20 cellular contexts compared by ENCODE assay signal in the genomic region with DNA sequence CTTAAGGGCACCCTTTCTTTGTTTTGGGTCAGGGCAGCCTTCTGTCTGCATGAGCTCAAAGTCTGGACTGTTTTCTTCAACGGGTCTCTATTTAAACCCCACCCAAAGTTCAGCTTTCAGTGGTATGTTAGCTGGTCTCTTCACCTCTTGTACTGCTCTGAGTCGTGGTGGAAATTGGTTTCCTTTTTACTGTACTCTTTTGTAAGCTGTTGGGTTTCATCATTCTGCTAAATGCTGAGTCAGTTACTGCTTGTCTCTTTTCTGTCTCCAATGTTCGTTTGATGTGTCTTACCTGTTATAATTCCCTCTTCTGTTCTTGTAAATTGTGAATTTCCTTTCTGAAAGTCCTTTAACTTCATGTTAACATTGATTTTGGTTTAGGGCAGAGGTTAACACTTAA.
"Had no signal": no experiment of that assay in that cellular context is flagged by ENCODE, and none has a peak within 500 bp of the region (broad histone marks: within the 10 kb centered on the region; RNA-seq: fewer than 3 reads in every experiment).

No MANE protein-coding gene starts in this region.

- ATAC-seq: activated CD4-positive, CD25-positive, alpha-beta regulatory T cell treated with anti-CD3 and anti-CD28 coated beads, Interleukin-2, amount 50 U/mL, for 24 hours; activated naive CD8-positive, alpha-beta T cell treated with anti-CD3 and anti-CD28 coated beads, Interleukin-2, amount 50 U/mL, for 24 hours; activated T-cell treated with anti-CD3 and anti-CD28 coated beads, Interleukin-2, amount 50 U/mL, for 4 hours; esophagus mucosa; heart right ventricle; mucosa of descending colon; stimulated activated effector memory CD8-positive, alpha-beta T cell treated with anti-CD3 and anti-CD28 coated beads, Interleukin-12 subunit alpha, Interleukin-12 subunit beta, amount 100 ng/mL, for 72 hours; upper lobe of right lung had no signal

- H3K9me3 ChIP-seq: testis had no signal

- H3K27me3 ChIP-seq: ascending aorta, breast epithelium, heart right ventricle, testis, upper lobe of right lung had no signal

- H3K36me3 ChIP-seq: ascending aorta, breast epithelium, heart right ventricle, upper lobe of right lung had no signal

- H3K4me3 ChIP-seq: ascending aorta, breast epithelium, heart right ventricle, mucosa of descending colon, testis, upper lobe of right lung had no signal

- H3K27ac ChIP-seq: ascending aorta, breast epithelium, heart right ventricle, testis, upper lobe of right lung had no signal

- H3K4me1 ChIP-seq: ascending aorta, breast epithelium, heart right ventricle, testis, upper lobe of right lung had no signal

- DNase-seq: activated CD4-positive, alpha-beta T cell treated with anti-CD3 and anti-CD28 coated beads, Interleukin-2, amount 50 U/mL, for 1 hour; activated CD8-positive, alpha-beta memory T cell treated with anti-CD3 and anti-CD28 coated beads, Interleukin-2, amount 50 U/mL, for 4 hours; activated effector memory CD4-positive, alpha-beta T cell treated with Interleukin-2 at 50 U/mL for 16 hours; activated naive CD4-positive, alpha-beta T cell treated with anti-CD3 and anti-CD28 coated beads, Interleukin-2, amount 10 ng/mL, durations not matched to agents 7 days and 5 days; activated naive CD8-positive, alpha-beta T cell treated with anti-CD3 and anti-CD28 coated beads, Interleukin-2, amount 50 U/mL, for 24 hours; activated T-cell treated with anti-CD3 and anti-CD28 coated beads, Interleukin-2, amount 50 U/mL, for 4 hours; effector CD4-positive, alpha-beta T cell; heart right ventricle; mesenchymal stem cell; mucosa of descending colon; naive B cell; stimulated activated CD4-positive, alpha-beta T cell treated with anti-CD3 and anti-CD28 coated beads, Interleukin-15, amount 100 ng/mL, for 24 hours; stimulated activated CD4-positive, alpha-beta T cell treated with anti-CD3 and anti-CD28 coated beads, Interleukin-4, amount 100 ng/mL, for 24 hours; testis; upper lobe of right lung had no signal
